In genomic region chr2:161427413-161428239, GRCh38 we compare ENCODE assay signal across 10 cellular contexts. TPM values are rescaled to one million over a fixed set of nuclear protein-coding genes. Genes with fewer than 3 reads are reported as not detected.
A peak's percentile ranks its signal among the peaks of the same experiment; 100 is the strongest.
DNase-seq lines count a peak whose midpoint lies in the region; TF ChIP-seq lines count a peak whose summit lies in the region.
"Had no signal": no experiment of that assay in that cellular context is flagged by ENCODE, and none has a peak within 500 bp of the region (broad histone marks: within the 10 kb centered on the region; RNA-seq: fewer than 3 reads in every experiment).

No MANE protein-coding gene starts in this region.

- H3K36me3 ChIP-seq in breast epithelium (no peaks in the 10 kb centered on the region), brain microvascular endothelial cell (replicated peaks) (no peaks in the 10 kb centered on the region)
- H3K36me3 ChIP-seq: gastroesophageal sphincter had no signal

- POLR2A ChIA-PET in MCF 10A (lab: Yijun Ruan, JAX) = no interaction called here

- H3K9me3 Mint-ChIP-seq in MCF 10A (ENCODE audit: unreplicated experiment) (peaks cover 8% of the 10 kb centered on the region), mesothelial cell of epicardium (no peaks in the 10 kb centered on the region)

- peaks cover 0 to 2% of the 10 kb centered on the region in 2 donors for H3K4me1 ChIP-seq in breast epithelium

- peaks cover 3% of the 10 kb centered on the region for H3K36me3 Mint-ChIP-seq in MCF 10A (ENCODE audit: insufficient read depth, unreplicated experiment)
- peaks cover 2% of the 10 kb centered on the region for H3K36me3 Mint-ChIP-seq in mesothelial cell of epicardium

- DNase-seq in breast epithelium (ENCODE audit: low spot score in 2 of 2) (no peak), MCF 10A (ENCODE audit: unreplicated experiment) (no peak), brain microvascular endothelial cell (no peak), mesothelial cell of epicardium (ENCODE audit: low spot score in 2 of 2, unreplicated experiment in 2 of 2) (peak in 1 of 2 experiments; percentile 38), NCI-H2196 treated with DMSO at 0.1 percent for 48 hours (lab: John Stamatoyannopoulos, UW; ENCODE audit: unreplicated experiment) (no peak), globus pallidus (ENCODE audit: low spot score) (no peak), cerebellar nuclear complex (lab: John Stamatoyannopoulos, UW) (no peak)
- DNase-seq: NCI-H446 had no signal

- H3K4me1 Mint-ChIP-seq in MCF 10A (ENCODE audit: insufficient read depth, unreplicated experiment) = no peaks in the 10 kb centered on the region
- peaks cover 17% of the 10 kb centered on the region for H3K4me1 Mint-ChIP-seq in mesothelial cell of epicardium

- CTCF ChIA-PET in MCF 10A (lab: Yijun Ruan, JAX) = no interaction called here

- peaks cover 11 to 68% of the 10 kb centered on the region in 2 donors for H3K27me3 ChIP-seq in breast epithelium
- H3K27me3 ChIP-seq in brain microvascular endothelial cell (replicated peaks) = peaks cover 82% of the 10 kb centered on the region

- H3K27ac ChIP-seq in breast epithelium = no peak overlapping the region
- no peak overlapping the region for H3K27ac ChIP-seq in brain microvascular endothelial cell
- H3K27ac ChIP-seq in temporal lobe (ENCODE audit: low read depth, low read length) = peak overlapping the region; percentile 48
- H3K27ac ChIP-seq: gastroesophageal sphincter had no signal

- in situ Hi-C loops in brain microvascular endothelial cell (cut with HindIII; ENCODE audit: low pct_ligation_motif_present, low sequenced_read_pairs) = no loop called here

- TF ChIP-seq POLR2A in breast epithelium (IDR thresholded peaks at IDR 0.05) = no peak

- H3K27me3 Mint-ChIP-seq in MCF 10A (ENCODE audit: insufficient read depth, unreplicated experiment) (no peaks in the 10 kb centered on the region), mesothelial cell of epicardium (ENCODE audit: low read depth) (peaks cover 95% of the 10 kb centered on the region)

- BruUV-seq in MCF 10A (replicated peaks; lab: Mats Ljungman, UMichigan) = no TSS peak

- TF ChIP-seq CTCF in breast epithelium (IDR thresholded peaks at IDR 0.05) (no peak), MCF 10A (IDR thresholded peaks at IDR 0.05; ENCODE audit: unreplicated experiment) (no peak), brain microvascular endothelial cell (IDR thresholded peaks at IDR 0.05; ENCODE audit: low read depth, low read length, missing control alignments) (no peak), mesothelial cell of epicardium (IDR thresholded peaks at IDR 0.05; ENCODE audit: unreplicated experiment) (no peak)

- peaks cover 0 to 7% of the 10 kb centered on the region in 2 donors for H3K9me3 ChIP-seq in breast epithelium

- H3K4me3 Mint-ChIP-seq in MCF 10A (ENCODE audit: unreplicated experiment) = no peak overlapping the region
- H3K4me3 Mint-ChIP-seq in mesothelial cell of epicardium = peak overlapping the region; percentile 56

- H3K4me3 ChIP-seq in breast epithelium = peak overlapping the region in 2 of 3 donors; percentile 7 to 58
- peak overlapping the region; percentile 10 for H3K4me3 ChIP-seq in brain microvascular endothelial cell (ENCODE audit: low read depth, low read length)

- intact Hi-C loops in breast epithelium (cut with DNase I; ENCODE audit: low total_unique reads) = no loop called here
- intact Hi-C loops in MCF 10A (cut with micrococcal nuclease) = no loop called here

- no peak overlapping the region for H3K27ac Mint-ChIP-seq in MCF 10A (ENCODE audit: low read depth, unreplicated experiment)
- no peak overlapping the region for H3K27ac Mint-ChIP-seq in mesothelial cell of epicardium

RNA-seq across cellular contexts. Expression of gene TBR1, which starts 11.5 kb away (rescaled TPM):
- under 1 TPM in 2 of 3 donors, not detected in 1; 0.33 to 0.64 TPM for total RNA-seq in breast epithelium
- total RNA-seq in MCF 10A (2022) = 0.12 and 0.26 TPM in 2 replicates
- total RNA-seq in mesothelial cell of epicardium = 0.09 to 0.13 TPM in 2 of 3 replicates, not detected in the other
- total RNA-seq in temporal lobe = 95.6 TPM
- total RNA-seq: gastroesophageal sphincter had no signal

Comparison
In these comparisons a context has a peak if more than half of its experiments do, and no peak if none do; other contexts are left out.
1. RNA of gene TBR1, which starts 11.5 kb away (total RNA-seq): 95.6 TPM in temporal lobe (single experiment); 0.33 to 0.64 TPM in breast epithelium, 0.12 to 0.26 TPM in MCF 10A and 0.09 to 0.13 TPM in mesothelial cell of epicardium; every median in the first group is over 10 times any median in the second.